Comparison of ENCODE assay signal across 1 cellular context in the genomic region with DNA sequence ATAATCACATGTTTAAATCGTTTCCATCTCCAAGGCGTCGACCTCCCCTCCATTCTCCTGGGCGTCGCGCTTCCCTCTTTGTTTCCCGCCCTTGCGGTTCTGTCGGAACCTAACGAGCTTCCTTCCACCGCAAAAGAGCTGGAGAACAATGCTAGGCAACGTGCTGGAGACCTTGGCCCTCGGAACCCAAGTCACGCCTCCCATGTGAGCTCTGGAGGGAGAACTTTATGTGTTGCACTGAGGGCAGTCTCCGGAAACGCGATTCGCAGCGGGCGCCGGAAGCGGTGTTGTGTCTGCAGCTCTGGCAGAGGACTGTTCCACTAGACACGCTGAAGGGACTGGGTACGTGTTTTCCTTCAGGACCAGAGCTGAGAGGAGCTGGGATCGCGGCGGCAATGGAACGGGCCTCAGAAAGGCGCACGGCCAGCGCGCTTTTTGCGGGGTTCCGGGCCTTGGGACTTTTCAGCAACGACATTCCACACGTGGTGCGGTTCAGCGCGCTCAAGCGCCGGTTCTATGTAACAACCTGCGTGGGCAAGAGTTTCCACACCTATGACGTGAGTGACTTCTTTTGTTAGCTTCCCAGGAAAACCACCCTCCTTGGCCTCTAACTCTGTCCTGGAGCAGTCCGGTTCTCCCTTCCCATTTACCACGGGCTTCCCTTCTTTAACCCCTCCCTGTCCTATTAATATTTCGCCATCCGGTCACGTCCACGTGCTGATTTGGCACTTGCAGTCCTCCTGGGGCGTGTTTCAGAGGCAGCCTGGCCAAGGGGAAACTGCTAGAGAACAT.
A peak's percentile ranks its signal among the peaks of the same experiment; 100 is the strongest.
TF ChIP-seq lines count a peak whose summit lies in the region.

A gene (plus strand): TSS at position 287 of the 792 bp plus-strand sequence. CDS start 109 bp downstream, at position 396.

TF ChIP-seq in SK-N-SH treated with all-trans-retinoic acid at 6 μM for 48 hours, 23 proteins besides CTCF, POLR2A, EP300 and RAD21 (continued from another document):
- TF ChIP-seq, protein P1, sequence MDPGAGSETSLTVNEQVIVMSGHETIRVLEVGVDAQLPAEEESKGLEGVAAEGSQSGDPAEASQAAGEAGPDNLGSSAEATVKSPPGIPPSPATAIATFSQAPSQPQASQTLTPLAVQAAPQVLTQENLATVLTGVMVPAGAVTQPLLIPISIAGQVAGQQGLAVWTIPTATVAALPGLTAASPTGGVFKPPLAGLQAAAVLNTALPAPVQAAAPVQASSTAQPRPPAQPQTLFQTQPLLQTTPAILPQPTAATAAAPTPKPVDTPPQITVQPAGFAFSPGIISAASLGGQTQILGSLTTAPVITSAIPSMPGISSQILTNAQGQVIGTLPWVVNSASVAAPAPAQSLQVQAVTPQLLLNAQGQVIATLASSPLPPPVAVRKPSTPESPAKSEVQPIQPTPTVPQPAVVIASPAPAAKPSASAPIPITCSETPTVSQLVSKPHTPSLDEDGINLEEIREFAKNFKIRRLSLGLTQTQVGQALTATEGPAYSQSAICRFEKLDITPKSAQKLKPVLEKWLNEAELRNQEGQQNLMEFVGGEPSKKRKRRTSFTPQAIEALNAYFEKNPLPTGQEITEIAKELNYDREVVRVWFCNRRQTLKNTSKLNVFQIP (CRISPR knock-in tag; IDR thresholded peaks at IDR 0.05; ENCODE audit: borderline replicate concordance, low read depth): no peak
- TF ChIP-seq SNAI2 (CRISPR knock-in tag; IDR thresholded peaks at IDR 0.05) (no peak), ISL1 (CRISPR knock-in tag; IDR thresholded peaks at IDR 0.05) (0 out of 2 replicates have a peak, but pooled peaks have one; percentile 10), RARB (CRISPR knock-in tag; IDR thresholded peaks at IDR 0.05) (0 out of 2 replicates have a peak, but pooled peaks have one; percentile 48)
